ENCODE assay signal across 1 cellular context in the genomic region with DNA sequence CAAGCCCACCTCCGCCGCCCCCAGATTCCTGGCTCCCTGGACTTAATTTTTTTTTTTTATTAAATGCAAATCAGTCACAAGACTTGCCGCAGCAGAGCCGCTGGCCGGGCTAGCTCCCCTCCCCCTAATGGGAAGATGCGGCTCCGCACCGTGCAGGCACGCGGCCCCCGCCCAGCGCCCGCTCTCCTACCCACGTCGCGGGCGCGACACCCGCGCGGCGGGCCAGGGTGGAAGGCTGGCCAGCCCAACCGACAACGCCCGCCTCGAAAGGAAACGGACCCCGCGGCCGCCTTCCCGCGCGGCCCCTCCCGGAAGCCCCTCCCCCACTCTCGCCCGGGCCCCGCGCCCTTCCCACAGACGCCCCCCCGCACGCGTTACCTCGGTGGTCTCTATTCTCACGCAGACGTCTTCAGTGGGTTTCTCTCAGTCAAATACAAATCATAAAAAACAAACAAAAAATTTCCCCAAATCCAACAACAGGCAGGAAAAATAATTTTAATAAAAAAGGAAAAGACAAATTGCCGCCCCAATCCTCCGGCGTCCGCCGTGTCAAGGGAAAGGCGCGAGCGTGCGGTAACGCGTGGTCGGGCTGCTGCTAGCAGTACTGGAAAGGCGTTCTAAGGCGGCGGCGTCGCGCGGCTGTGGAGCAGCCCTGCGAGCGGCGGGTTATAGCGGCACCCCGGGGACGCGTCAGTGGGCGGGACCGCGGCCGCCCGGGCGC.
TF ChIP-seq lines count a peak whose summit lies in the region.

TSS of gene SLC38A2 (minus strand) at position 643 of the 721 bp plus-strand sequence. CDS start 1,480 bp downstream, outside the sequence.

TF ChIP-seq in GM12878, 131 proteins besides CTCF, POLR2A, EP300 and RAD21 (continued from another document and continues in another):
- TF ChIP-seq, protein P1, sequence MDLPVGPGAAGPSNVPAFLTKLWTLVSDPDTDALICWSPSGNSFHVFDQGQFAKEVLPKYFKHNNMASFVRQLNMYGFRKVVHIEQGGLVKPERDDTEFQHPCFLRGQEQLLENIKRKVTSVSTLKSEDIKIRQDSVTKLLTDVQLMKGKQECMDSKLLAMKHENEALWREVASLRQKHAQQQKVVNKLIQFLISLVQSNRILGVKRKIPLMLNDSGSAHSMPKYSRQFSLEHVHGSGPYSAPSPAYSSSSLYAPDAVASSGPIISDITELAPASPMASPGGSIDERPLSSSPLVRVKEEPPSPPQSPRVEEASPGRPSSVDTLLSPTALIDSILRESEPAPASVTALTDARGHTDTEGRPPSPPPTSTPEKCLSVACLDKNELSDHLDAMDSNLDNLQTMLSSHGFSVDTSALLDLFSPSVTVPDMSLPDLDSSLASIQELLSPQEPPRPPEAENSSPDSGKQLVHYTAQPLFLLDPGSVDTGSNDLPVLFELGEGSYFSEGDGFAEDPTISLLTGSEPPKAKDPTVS (IDR thresholded peaks at IDR 0.05; ENCODE audit: low read depth, low read length) = no peak
- TF ChIP-seq SIX5 (IDR thresholded peaks at IDR 0.05; ENCODE audit: low read depth, low read length, severe bottlenecking) = no peak
- peak; percentile 95 for TF ChIP-seq SMAD1 (IDR thresholded peaks at IDR 0.05; ENCODE audit: low read depth, partially characterized antibody)
- TF ChIP-seq MXI1 (IDR thresholded peaks at IDR 0.05; ENCODE audit: low read depth, low read length) = peak; percentile 86
- TF ChIP-seq SMAD5 (IDR thresholded peaks at IDR 0.05; ENCODE audit: low read depth) = peak; percentile 97
- peak; percentile 77 for TF ChIP-seq BCL3 (IDR thresholded peaks at IDR 0.05; ENCODE audit: borderline replicate concordance, insufficient read depth, low read depth, low read length, poor library complexity, severe bottlenecking)
- no peak for TF ChIP-seq SMC3 (IDR thresholded peaks at IDR 0.05; ENCODE audit: borderline replicate concordance, low read length)
- TF ChIP-seq ZNF592 (IDR thresholded peaks at IDR 0.05) = no peak
- TF ChIP-seq HDAC2 (IDR thresholded peaks at IDR 0.05) = no peak
- TF ChIP-seq, protein P2, sequence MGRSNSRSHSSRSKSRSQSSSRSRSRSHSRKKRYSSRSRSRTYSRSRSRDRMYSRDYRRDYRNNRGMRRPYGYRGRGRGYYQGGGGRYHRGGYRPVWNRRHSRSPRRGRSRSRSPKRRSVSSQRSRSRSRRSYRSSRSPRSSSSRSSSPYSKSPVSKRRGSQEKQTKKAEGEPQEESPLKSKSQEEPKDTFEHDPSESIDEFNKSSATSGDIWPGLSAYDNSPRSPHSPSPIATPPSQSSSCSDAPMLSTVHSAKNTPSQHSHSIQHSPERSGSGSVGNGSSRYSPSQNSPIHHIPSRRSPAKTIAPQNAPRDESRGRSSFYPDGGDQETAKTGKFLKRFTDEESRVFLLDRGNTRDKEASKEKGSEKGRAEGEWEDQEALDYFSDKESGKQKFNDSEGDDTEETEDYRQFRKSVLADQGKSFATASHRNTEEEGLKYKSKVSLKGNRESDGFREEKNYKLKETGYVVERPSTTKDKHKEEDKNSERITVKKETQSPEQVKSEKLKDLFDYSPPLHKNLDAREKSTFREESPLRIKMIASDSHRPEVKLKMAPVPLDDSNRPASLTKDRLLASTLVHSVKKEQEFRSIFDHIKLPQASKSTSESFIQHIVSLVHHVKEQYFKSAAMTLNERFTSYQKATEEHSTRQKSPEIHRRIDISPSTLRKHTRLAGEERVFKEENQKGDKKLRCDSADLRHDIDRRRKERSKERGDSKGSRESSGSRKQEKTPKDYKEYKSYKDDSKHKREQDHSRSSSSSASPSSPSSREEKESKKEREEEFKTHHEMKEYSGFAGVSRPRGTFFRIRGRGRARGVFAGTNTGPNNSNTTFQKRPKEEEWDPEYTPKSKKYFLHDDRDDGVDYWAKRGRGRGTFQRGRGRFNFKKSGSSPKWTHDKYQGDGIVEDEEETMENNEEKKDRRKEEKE (IDR thresholded peaks at IDR 0.05) = no peak
- no peak for TF ChIP-seq KDM1A (IDR thresholded peaks at IDR 0.05; ENCODE audit: borderline replicate concordance)
- TF ChIP-seq, protein P3, sequence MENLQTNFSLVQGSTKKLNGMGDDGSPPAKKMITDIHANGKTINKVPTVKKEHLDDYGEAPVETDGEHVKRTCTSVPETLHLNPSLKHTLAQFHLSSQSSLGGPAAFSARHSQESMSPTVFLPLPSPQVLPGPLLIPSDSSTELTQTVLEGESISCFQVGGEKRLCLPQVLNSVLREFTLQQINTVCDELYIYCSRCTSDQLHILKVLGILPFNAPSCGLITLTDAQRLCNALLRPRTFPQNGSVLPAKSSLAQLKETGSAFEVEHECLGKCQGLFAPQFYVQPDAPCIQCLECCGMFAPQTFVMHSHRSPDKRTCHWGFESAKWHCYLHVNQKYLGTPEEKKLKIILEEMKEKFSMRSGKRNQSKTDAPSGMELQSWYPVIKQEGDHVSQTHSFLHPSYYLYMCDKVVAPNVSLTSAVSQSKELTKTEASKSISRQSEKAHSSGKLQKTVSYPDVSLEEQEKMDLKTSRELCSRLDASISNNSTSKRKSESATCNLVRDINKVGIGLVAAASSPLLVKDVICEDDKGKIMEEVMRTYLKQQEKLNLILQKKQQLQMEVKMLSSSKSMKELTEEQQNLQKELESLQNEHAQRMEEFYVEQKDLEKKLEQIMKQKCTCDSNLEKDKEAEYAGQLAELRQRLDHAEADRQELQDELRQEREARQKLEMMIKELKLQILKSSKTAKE (IDR thresholded peaks at IDR 0.05; ENCODE audit: low read depth, poor library complexity, severe bottlenecking) = peak; percentile 39
- no peak for TF ChIP-seq CHD4 (IDR thresholded peaks at IDR 0.05)
- TF ChIP-seq SMARCA5 (IDR thresholded peaks at IDR 0.05) = no peak; the same call in 1 of the 2 replicates
- TF ChIP-seq CREM (IDR thresholded peaks at IDR 0.05; ENCODE audit: low read depth) = peak; percentile 67
- TF ChIP-seq, protein P4, sequence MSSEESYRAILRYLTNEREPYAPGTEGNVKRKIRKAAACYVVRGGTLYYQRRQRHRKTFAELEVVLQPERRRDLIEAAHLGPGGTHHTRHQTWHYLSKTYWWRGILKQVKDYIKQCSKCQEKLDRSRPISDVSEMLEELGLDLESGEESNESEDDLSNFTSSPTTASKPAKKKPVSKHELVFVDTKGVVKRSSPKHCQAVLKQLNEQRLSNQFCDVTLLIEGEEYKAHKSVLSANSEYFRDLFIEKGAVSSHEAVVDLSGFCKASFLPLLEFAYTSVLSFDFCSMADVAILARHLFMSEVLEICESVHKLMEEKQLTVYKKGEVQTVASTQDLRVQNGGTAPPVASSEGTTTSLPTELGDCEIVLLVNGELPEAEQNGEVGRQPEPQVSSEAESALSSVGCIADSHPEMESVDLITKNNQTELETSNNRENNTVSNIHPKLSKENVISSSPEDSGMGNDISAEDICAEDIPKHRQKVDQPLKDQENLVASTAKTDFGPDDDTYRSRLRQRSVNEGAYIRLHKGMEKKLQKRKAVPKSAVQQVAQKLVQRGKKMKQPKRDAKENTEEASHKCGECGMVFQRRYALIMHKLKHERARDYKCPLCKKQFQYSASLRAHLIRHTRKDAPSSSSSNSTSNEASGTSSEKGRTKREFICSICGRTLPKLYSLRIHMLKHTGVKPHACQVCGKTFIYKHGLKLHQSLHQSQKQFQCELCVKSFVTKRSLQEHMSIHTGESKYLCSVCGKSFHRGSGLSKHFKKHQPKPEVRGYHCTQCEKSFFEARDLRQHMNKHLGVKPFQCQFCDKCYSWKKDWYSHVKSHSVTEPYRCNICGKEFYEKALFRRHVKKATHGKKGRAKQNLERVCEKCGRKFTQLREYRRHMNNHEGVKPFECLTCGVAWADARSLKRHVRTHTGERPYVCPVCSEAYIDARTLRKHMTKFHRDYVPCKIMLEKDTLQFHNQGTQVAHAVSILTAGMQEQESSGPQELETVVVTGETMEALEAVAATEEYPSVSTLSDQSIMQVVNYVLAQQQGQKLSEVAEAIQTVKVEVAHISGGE (CRISPR knock-in tag; IDR thresholded peaks at IDR 0.05) = no peak
- TF ChIP-seq POLR2AphosphoS2 (IDR thresholded peaks at IDR 0.05; ENCODE audit: low read depth, low read length) = peak; percentile 98
- TF ChIP-seq, protein P5, sequence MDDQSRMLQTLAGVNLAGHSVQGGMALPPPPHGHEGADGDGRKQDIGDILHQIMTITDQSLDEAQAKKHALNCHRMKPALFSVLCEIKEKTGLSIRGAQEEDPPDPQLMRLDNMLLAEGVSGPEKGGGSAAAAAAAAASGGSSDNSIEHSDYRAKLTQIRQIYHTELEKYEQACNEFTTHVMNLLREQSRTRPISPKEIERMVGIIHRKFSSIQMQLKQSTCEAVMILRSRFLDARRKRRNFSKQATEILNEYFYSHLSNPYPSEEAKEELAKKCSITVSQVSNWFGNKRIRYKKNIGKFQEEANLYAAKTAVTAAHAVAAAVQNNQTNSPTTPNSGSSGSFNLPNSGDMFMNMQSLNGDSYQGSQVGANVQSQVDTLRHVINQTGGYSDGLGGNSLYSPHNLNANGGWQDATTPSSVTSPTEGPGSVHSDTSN (IDR thresholded peaks at IDR 0.05; ENCODE audit: insufficient replicate concordance, low read depth, low read length) = no peak
- TF ChIP-seq NR2F1 (conservative IDR thresholded peaks at IDR 0.05) = no peak
- TF ChIP-seq ZBTB40 (IDR thresholded peaks at IDR 0.05; ENCODE audit: borderline replicate concordance) = no peak
- no peak for TF ChIP-seq EZH2 (IDR thresholded peaks at IDR 0.05; ENCODE audit: borderline replicate concordance, control insufficient read depth, low read depth, low read length)
- TF ChIP-seq, protein P6, sequence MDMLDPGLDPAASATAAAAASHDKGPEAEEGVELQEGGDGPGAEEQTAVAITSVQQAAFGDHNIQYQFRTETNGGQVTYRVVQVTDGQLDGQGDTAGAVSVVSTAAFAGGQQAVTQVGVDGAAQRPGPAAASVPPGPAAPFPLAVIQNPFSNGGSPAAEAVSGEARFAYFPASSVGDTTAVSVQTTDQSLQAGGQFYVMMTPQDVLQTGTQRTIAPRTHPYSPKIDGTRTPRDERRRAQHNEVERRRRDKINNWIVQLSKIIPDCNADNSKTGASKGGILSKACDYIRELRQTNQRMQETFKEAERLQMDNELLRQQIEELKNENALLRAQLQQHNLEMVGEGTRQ (IDR thresholded peaks at IDR 0.05; ENCODE audit: borderline replicate concordance, low read depth, low read length) = no peak
- no peak for TF ChIP-seq ESRRA (IDR thresholded peaks at IDR 0.05; ENCODE audit: low read length)
- TF ChIP-seq POLR2AphosphoS5 (IDR thresholded peaks at IDR 0.05; ENCODE audit: low read length) = peak; percentile 99
- no peak for TF ChIP-seq FOS (IDR thresholded peaks at IDR 0.05; ENCODE audit: borderline replicate concordance, extremely low read depth, insufficient read length)
- no peak for TF ChIP-seq ZNF384 (IDR thresholded peaks at IDR 0.05; ENCODE audit: borderline replicate concordance, low read depth, low read length)
